In genomic region chr11:75166791-75167190, GRCh38 we compare ENCODE assay signal across 15 cellular contexts. TPM values are rescaled to one million over a fixed set of nuclear protein-coding genes. Genes with fewer than 3 reads are reported as not detected.
DNase-seq lines count a peak whose midpoint lies in the region; TF ChIP-seq lines count a peak whose summit lies in the region.
"Had no signal": no experiment of that assay in that cellular context is flagged by ENCODE, and none has a peak within 500 bp of the region (broad histone marks: within the 10 kb centered on the region; RNA-seq: fewer than 3 reads in every experiment).

No MANE protein-coding gene starts in this region.

- H3K4me1 Mint-ChIP-seq in Caco-2 (ENCODE audit: low read depth, unreplicated experiment) (peaks cover 78% of the 10 kb centered on the region), endothelial cell (ENCODE audit: unreplicated experiment) (peaks cover 35% of the 10 kb centered on the region), neural progenitor cell (peaks cover 10% of the 10 kb centered on the region)
- H3K4me1 Mint-ChIP-seq: B cell had no signal

- H3K36me3 ChIP-seq in Caco-2 (ENCODE audit: control insufficient read depth, insufficient read depth, low read length) (peaks cover 24% of the 10 kb centered on the region), neural progenitor cell (no peaks in the 10 kb centered on the region), transverse colon (no peaks in the 10 kb centered on the region)

- H3K9ac ChIP-seq in neural progenitor cell: no peak overlapping the region

- in situ Hi-C loops in transverse colon (cut with MboI; ENCODE audit: low pct_ligation_motif_present in 1 of 4, low pct_unique_long_range_greater_than_20kb in 1 of 4, low sequenced_read_pairs in 3 of 4): no loop called here

- CTCF ChIA-PET in Caco-2 (lab: Charles Lee): interaction anchor here (0.9 to 2.4 kb wide), 2 partner anchors 13 to 38 kb away, joined by 4 to 7 read pairs; no protein-coding TSS in a partner anchor

- H3K27ac ChIP-seq in neural progenitor cell (no peak overlapping the region), transverse colon (peak overlapping the region in 3 of 4 donors; percentile 72 to 80 (median 74))

- H3K9me3 Mint-ChIP-seq in Caco-2 (ENCODE audit: unreplicated experiment) (no peaks in the 10 kb centered on the region), endothelial cell (ENCODE audit: unreplicated experiment) (no peaks in the 10 kb centered on the region), neural progenitor cell (no peaks in the 10 kb centered on the region)
- H3K9me3 Mint-ChIP-seq: CD14-positive monocyte; CD8-positive, alpha-beta T cell; IgD-negative memory B cell had no signal

- TF ChIP-seq EP300 in transverse colon (IDR thresholded peaks at IDR 0.05; ENCODE audit: low read depth): no peak

- no peaks in the 10 kb centered on the region for H3K27me3 Mint-ChIP-seq in Caco-2 (ENCODE audit: insufficient read depth, unreplicated experiment)
- H3K27me3 Mint-ChIP-seq in endothelial cell (ENCODE audit: unreplicated experiment): peaks cover 10% of the 10 kb centered on the region
- peaks cover 3% of the 10 kb centered on the region for H3K27me3 Mint-ChIP-seq in neural progenitor cell (ENCODE audit: insufficient read depth, low read depth)

- TF ChIP-seq CTCF in Caco-2 (IDR thresholded peaks at IDR 0.05; ENCODE audit: insufficient read depth in 1 of 2, low read depth in 1 of 2, low read length in 1 of 2, severe bottlenecking in 1 of 2, unreplicated experiment in 1 of 2) (no peak), endothelial cell (IDR thresholded peaks at IDR 0.05; ENCODE audit: unreplicated experiment) (no peak), neural progenitor cell (IDR thresholded peaks at IDR 0.05) (no peak), transverse colon (IDR thresholded peaks at IDR 0.05) (no peak)

- H3K27ac Mint-ChIP-seq in Caco-2 (ENCODE audit: unreplicated experiment) (peak overlapping the region; percentile 94), endothelial cell (ENCODE audit: unreplicated experiment) (peak overlapping the region; percentile 36), neural progenitor cell (peak overlapping the region; percentile 46)
- H3K27ac Mint-ChIP-seq: B cell; CD8-positive, alpha-beta T cell; IgD-negative memory B cell had no signal

- intact Hi-C loops in Caco-2 (cut with micrococcal nuclease; ENCODE audit: unreplicated experiment): no loop called here
- intact Hi-C loops in transverse colon (cut with DNase I; ENCODE audit: low total_unique reads): no loop called here

- no peak for TF ChIP-seq POLR2A in transverse colon (IDR thresholded peaks at IDR 0.05)

- peak overlapping the region; percentile 61 for H3K4me3 Mint-ChIP-seq in Caco-2 (ENCODE audit: unreplicated experiment)
- H3K4me3 Mint-ChIP-seq in endothelial cell (ENCODE audit: unreplicated experiment): no peak overlapping the region
- H3K4me3 Mint-ChIP-seq in neural progenitor cell: no peak overlapping the region
- H3K4me3 Mint-ChIP-seq: B cell; CD14-positive monocyte; CD8-positive, alpha-beta T cell; IgD-negative memory B cell had no signal

- H3K27me3 ChIP-seq in Caco-2 (replicated peaks; ENCODE audit: control insufficient read depth, insufficient read depth, low read length): no peaks in the 10 kb centered on the region
- H3K27me3 ChIP-seq in neural progenitor cell: no peaks in the 10 kb centered on the region
- H3K27me3 ChIP-seq in transverse colon: no peaks in the 10 kb centered on the region

- no peaks in the 10 kb centered on the region for H3K79me2 ChIP-seq in neural progenitor cell (ENCODE audit: low read depth)

- no peaks in the 10 kb centered on the region; the same call in 1 of the 2 replicates for H3K9me3 ChIP-seq in Caco-2
- H3K9me3 ChIP-seq in neural progenitor cell (ENCODE audit: low read depth): no peaks in the 10 kb centered on the region
- no peaks in the 10 kb centered on the region for H3K9me3 ChIP-seq in transverse colon

- H2AFZ ChIP-seq in neural progenitor cell (replicated peaks): no peak overlapping the region

- POLR2A ChIA-PET in Caco-2 (lab: Charles Lee): no interaction called here

- DNase-seq in Caco-2: peak in 1 of 2 experiments; percentile 34
- no peak for DNase-seq in endothelial cell (ENCODE audit: low spot score)
- no peak for DNase-seq in neural progenitor cell (ENCODE audit: low spot score)
- no peak for DNase-seq in transverse colon
- DNase-seq in NCI-H226: no peak
- DNase-seq in cerebellar nuclear complex (lab: John Stamatoyannopoulos, UW): no peak
- DNase-seq in hepatic stellate cell (ENCODE audit: low spot score): no peak
- DNase-seq: ACHN; CD8-positive, alpha-beta T cell; COR-L47; DND-41; GDM1 had no signal

- H3K4me1 ChIP-seq in Caco-2: peaks cover 95% of the 10 kb centered on the region
- peaks cover 4% of the 10 kb centered on the region for H3K4me1 ChIP-seq in neural progenitor cell
- peaks cover 0 to 40% (median 20%) of the 10 kb centered on the region in 4 donors for H3K4me1 ChIP-seq in transverse colon

- no peaks in the 10 kb centered on the region for H4K20me1 ChIP-seq in neural progenitor cell (ENCODE audit: low read depth)

- H3K36me3 Mint-ChIP-seq in Caco-2 (ENCODE audit: insufficient read depth, unreplicated experiment): peaks cover 90% of the 10 kb centered on the region
- no peaks in the 10 kb centered on the region for H3K36me3 Mint-ChIP-seq in endothelial cell (ENCODE audit: low read depth, unreplicated experiment)
- H3K36me3 Mint-ChIP-seq in neural progenitor cell: no peaks in the 10 kb centered on the region
- H3K36me3 Mint-ChIP-seq: CD14-positive monocyte; CD8-positive, alpha-beta T cell had no signal

- 95% methylated on average over 3 of the region's 3 CpGs; no CpG with 5 or more reads in 1 of the 2 donors for WGBS in transverse colon (ENCODE audit: low coverage in 1 of 2), 2 donors

- H3F3A ChIP-seq in neural progenitor cell (ENCODE audit: low read depth): no peaks in the 10 kb centered on the region

- BruUV-seq in Caco-2 (replicated peaks; lab: Mats Ljungman, UMichigan): no TSS peak

- no peak overlapping the region for H3K4me2 ChIP-seq in neural progenitor cell

- H3K4me3 ChIP-seq in Caco-2 (ENCODE audit: low read depth, low read length): no peak overlapping the region
- H3K4me3 ChIP-seq in neural progenitor cell: no peak overlapping the region
- no peak overlapping the region for H3K4me3 ChIP-seq in transverse colon

RNA-seq across cellular contexts. Expression of gene SLCO2B1, which starts 15.9 kb away (rescaled TPM):
- 231 and 277 TPM in 2 replicates for total RNA-seq in Caco-2 (2022)
- 3.5 TPM for total RNA-seq in endothelial cell (ENCODE audit: unreplicated experiment)
- 0.07 and 0.12 TPM in 2 replicates for total RNA-seq in neural progenitor cell (ENCODE audit: low replicate concordance)
- total RNA-seq in transverse colon: 100 to 1,000 TPM in 3 of 4 donors, 10 to 100 TPM in 1; 72.9 to 165 (median 111) TPM
- total RNA-seq: CD8-positive, alpha-beta T cell had no signal

Comparison
In these comparisons a context has a peak if more than half of its experiments do, and no peak if none do; other contexts are left out.
1. H3K27ac Mint-ChIP-seq: peak in every context shown above with its lines; median percentile 94 in Caco-2; 46 in neural progenitor cell; 36 in endothelial cell.
2. RNA of gene SLCO2B1, which starts 15.9 kb away (total RNA-seq): 231 to 277 TPM in Caco-2 and 72.9 to 165 TPM in transverse colon; 3.5 TPM in endothelial cell (single experiment) and 0.07 to 0.12 TPM in neural progenitor cell; every median in the first group is over 10 times any median in the second.